11 cellular contexts compared by ENCODE assay signal in the genomic region with DNA sequence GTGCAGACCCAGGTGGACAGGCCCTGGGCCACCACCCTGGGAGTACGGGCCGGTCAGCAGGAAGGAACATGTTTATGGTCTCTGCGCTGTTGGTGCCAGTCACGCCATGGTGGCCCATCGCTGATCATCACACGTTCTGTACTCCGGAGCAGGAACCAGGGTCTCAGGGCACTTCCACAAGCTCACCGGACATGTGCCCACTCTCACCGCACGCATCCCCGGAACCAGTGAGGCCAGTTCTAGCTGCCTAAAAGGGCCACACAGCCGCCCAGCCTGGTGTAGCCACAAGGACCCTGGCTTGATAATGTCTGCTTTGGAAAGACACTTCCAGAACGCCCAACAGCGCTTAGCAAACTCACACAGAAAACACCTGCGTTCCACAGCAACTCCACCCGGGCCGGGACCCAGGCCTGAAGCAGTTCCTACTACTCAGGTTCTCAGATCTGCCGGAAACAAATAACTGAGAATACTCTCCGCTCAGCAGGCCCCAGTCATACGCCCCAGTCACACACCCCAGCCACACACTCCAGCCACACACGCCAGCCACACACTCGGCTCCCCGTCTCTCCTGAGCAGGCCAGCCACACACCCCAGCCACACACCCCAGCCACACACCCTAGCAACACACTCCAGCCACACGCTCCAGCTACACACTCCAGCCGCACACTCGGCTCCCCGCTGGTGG.
DNase-seq lines count a peak whose midpoint lies in the region; ATAC-seq and TF ChIP-seq lines count a peak whose summit lies in the region.
"Had no signal": no experiment of that assay in that cellular context is flagged by ENCODE, and none has a peak within 500 bp of the region (broad histone marks: within the 10 kb centered on the region; RNA-seq: fewer than 3 reads in every experiment).

No MANE protein-coding gene starts in this region.

- peaks cover 100% of the 10 kb centered on the region for H3K79me2 ChIP-seq in DND-41 (ENCODE audit: insufficient read depth, low read length)

- no peaks in the 10 kb centered on the region for H3K9me3 ChIP-seq in DND-41 (ENCODE audit: insufficient read depth, low read length, severe bottlenecking)
- H3K9me3 ChIP-seq: HAP-1, right atrium auricular region had no signal

- no peak overlapping the region for H3K4me3 ChIP-seq in DND-41 (ENCODE audit: low read depth in 1 of 2, low read length in 2 of 2)
- H3K4me3 ChIP-seq: HAP-1, right atrium auricular region had no signal

- peak overlapping the region in 4 of 7 donors; percentile 37 to 59 (median 48) for H3K27ac Mint-ChIP-seq in CD14-positive monocyte
- peak overlapping the region; percentile 53 to 84 for H3K27ac Mint-ChIP-seq in effector memory CD8-positive, alpha-beta T cell

- H3K4me1 ChIP-seq in DND-41 (ENCODE audit: insufficient read depth, low read length) = peaks cover 95% of the 10 kb centered on the region
- H3K4me1 ChIP-seq: HAP-1 had no signal

- no peak overlapping the region for H2AFZ ChIP-seq in DND-41 (ENCODE audit: low read depth, low read length)

- H3K27me3 Mint-ChIP-seq in CD14-positive monocyte (ENCODE audit: low read depth in 3 of 3) = peaks cover 0 to 3% (median 0%) of the 10 kb centered on the region in 3 donors
- H3K27me3 Mint-ChIP-seq in effector memory CD8-positive, alpha-beta T cell = no peaks in the 10 kb centered on the region

- peak overlapping the region; percentile 34; the same call in 1 of the 2 replicates for H3K4me2 ChIP-seq in DND-41 (ENCODE audit: insufficient read depth, low read length)

- H3K4me1 Mint-ChIP-seq in CD14-positive monocyte = peaks cover 55% of the 10 kb centered on the region
- H3K4me1 Mint-ChIP-seq in effector memory CD8-positive, alpha-beta T cell (ENCODE audit: low read depth in 2 of 2) = peaks cover 37 to 47% of the 10 kb centered on the region in 2 donors

- DNase-seq in CD14-positive monocyte (ENCODE audit: low spot score) (peak; percentile 26), DND-41 (no peak), posterior vena cava (ENCODE audit: low spot score) (peak; percentile 60), DMS114 treated with DMSO at 0.1 percent for 48 hours (lab: John Stamatoyannopoulos, UW; ENCODE audit: unreplicated experiment) (no peak)
- DNase-seq in effector memory CD8-positive, alpha-beta T cell = no peak
- DNase-seq: NCI-H2171 treated with DMSO at 0.1 percent for 48 hours; stimulated activated naive CD4-positive, alpha-beta T cell had no signal

- ATAC-seq in DND-41 (ENCODE audit: insufficient read depth, low read depth) (peak; percentile 9; the same call in 2 of the 3 replicates), GM18502 (IDR thresholded peaks at IDR 0.05; ENCODE audit: poor library complexity, unreplicated experiment) (no peak), GM19455 (IDR thresholded peaks at IDR 0.05; ENCODE audit: unreplicated experiment) (no peak)
- no peak for ATAC-seq in effector memory CD8-positive, alpha-beta T cell (replicated peaks)

- H4K20me1 ChIP-seq in DND-41 (ENCODE audit: insufficient read depth, low read length) = peaks cover 100% of the 10 kb centered on the region

- no peaks in the 10 kb centered on the region for H3K27me3 ChIP-seq in DND-41 (ENCODE audit: insufficient read depth, low read length, poor library complexity)
- H3K27me3 ChIP-seq: right atrium auricular region had no signal

- intact Hi-C loops in CD14-positive monocyte (cut with micrococcal nuclease) (loop anchor here in 1 of 2 donors (10.0 kb wide), 1 partner anchor 117 kb away; no protein-coding TSS in a partner anchor), posterior vena cava (cut with DNase I) (no loop called here)

- H3K36me3 Mint-ChIP-seq in CD14-positive monocyte = peaks cover 13 to 27% of the 10 kb centered on the region in 2 donors
- H3K36me3 Mint-ChIP-seq in effector memory CD8-positive, alpha-beta T cell (ENCODE audit: insufficient read depth) = peaks cover 4% of the 10 kb centered on the region

- TF ChIP-seq CTCF in CD14-positive monocyte (IDR thresholded peaks at IDR 0.05) (no peak), DND-41 (IDR thresholded peaks at IDR 0.05; ENCODE audit: borderline replicate concordance, extremely low read depth, low read length, poor library complexity, severe bottlenecking) (no peak)

- H3K27ac ChIP-seq in DND-41 (ENCODE audit: low read length) = peak overlapping the region; percentile 61

- no peaks in the 10 kb centered on the region for H3K9me3 Mint-ChIP-seq in CD14-positive monocyte
- H3K9me3 Mint-ChIP-seq in effector memory CD8-positive, alpha-beta T cell = no peaks in the 10 kb centered on the region

- no peak overlapping the region for H3K4me3 Mint-ChIP-seq in CD14-positive monocyte
- H3K4me3 Mint-ChIP-seq in effector memory CD8-positive, alpha-beta T cell = peak overlapping the region in 1 of 2 donors; percentile 30

- H3K36me3 ChIP-seq in DND-41 (ENCODE audit: insufficient read depth, low read length) = peaks cover 97% of the 10 kb centered on the region
- H3K36me3 ChIP-seq: HAP-1, right atrium auricular region had no signal

- 0 out of 2 replicates have a peak overlapping the region, but pooled peaks have one; percentile 10 for H3K9ac ChIP-seq in DND-41 (ENCODE audit: low read depth, low read length)

Comparison
In these comparisons a context has a peak if more than half of its experiments do, and no peak if none do; other contexts are left out.
1. DNase-seq: peak in CD14-positive monocyte (single experiment) and posterior vena cava (single experiment); none in DND-41 (single experiment), effector memory CD8-positive, alpha-beta T cell (0 of 3) and DMS114 treated with DMSO at 0.1 percent for 48 hours (single experiment).